In genomic region chr4:169136796-169137554, GRCh38 we compare ENCODE assay signal across 19 cellular contexts.
DNase-seq lines count a peak whose midpoint lies in the region; ATAC-seq and TF ChIP-seq lines count a peak whose summit lies in the region.
"Had no signal": no experiment of that assay in that cellular context is flagged by ENCODE, and none has a peak within 500 bp of the region (broad histone marks: within the 10 kb centered on the region; RNA-seq: fewer than 3 reads in every experiment).

No MANE protein-coding gene starts in this region.

- DNase-seq in breast epithelium (ENCODE audit: low spot score in 2 of 2), result no peak
- no peak for DNase-seq in mammary epithelial cell
- DNase-seq in WTC11 (ENCODE audit: low spot score), result no peak
- DNase-seq in lung microvascular endothelial cell (ENCODE audit: low read depth in 2 of 2), result peak; percentile 40 to 48
- DNase-seq in ACHN, result no peak
- DNase-seq in NCI-H2107 (lab: John Stamatoyannopoulos, UW), result no peak
- DNase-seq: AML-193; COR-L47; DMS153; H7; NCI-H1436; NCI-H2029; NCI-H2171 treated with DMSO at 0.1 percent for 48 hours; NCI-H446 treated with DMSO at 0.1 percent for 48 hours; NK-92 treated with Interleukin-12 subunit alpha and Interleukin-12 subunit beta, amount 100 ng/mL, for 24 hours; PC-9 had no signal

- H2AFZ ChIP-seq in mammary epithelial cell (ENCODE audit: low read depth, low read length), result no peak overlapping the region
- H2AFZ ChIP-seq: PC-9 had no signal

- TF ChIP-seq CTCF in breast epithelium (IDR thresholded peaks at IDR 0.05) (no peak), mammary epithelial cell (conservative IDR thresholded peaks at IDR 0.05 in 1 of 2, IDR thresholded peaks at IDR 0.05 in 1 of 2; ENCODE audit: extremely low read depth in 1 of 2, insufficient read depth in 1 of 2, low read depth in 1 of 2, low read length in 2 of 2) (no peak), WTC11 (IDR thresholded peaks at IDR 0.05) (no peak)

- H3K9ac ChIP-seq in mammary epithelial cell (ENCODE audit: insufficient read depth, low read length), result no peak overlapping the region

- no peaks in the 10 kb centered on the region for H3K27me3 Mint-ChIP-seq in WTC11 (ENCODE audit: low read depth)

- H3K4me1 ChIP-seq in breast epithelium (peaks cover 0 to 7% of the 10 kb centered on the region in 2 donors), mammary epithelial cell (ENCODE audit: insufficient read depth, low read length) (no peaks in the 10 kb centered on the region)
- H3K4me1 ChIP-seq: SJSA1 had no signal

- ATAC-seq in WTC11 (no peak), GM18505 (IDR thresholded peaks at IDR 0.05; ENCODE audit: unreplicated experiment) (no peak)

- POLR2A ChIA-PET in WTC11 (lab: Charles Lee), result no interaction called here

- H3K27me3 ChIP-seq in breast epithelium (no peaks in the 10 kb centered on the region), mammary epithelial cell (ENCODE audit: insufficient read depth, low read length) (no peaks in the 10 kb centered on the region)
- H3K27me3 ChIP-seq: SJSA1 had no signal

- H3K4me3 ChIP-seq in breast epithelium (no peak overlapping the region), mammary epithelial cell (replicated peaks in 1 of 3; ENCODE audit: insufficient read depth in 1 of 3, low read depth in 2 of 3, low read length in 3 of 3) (no peak overlapping the region)
- H3K4me3 ChIP-seq: PC-9, SJSA1 had no signal

- no peak overlapping the region for H3K4me3 Mint-ChIP-seq in WTC11
- H3K4me3 Mint-ChIP-seq: CD14-positive monocyte had no signal

- in situ Hi-C loops in mammary epithelial cell (cut with MboI; ENCODE audit: low sequenced_read_pairs in 2 of 2) (no loop called here), ACHN (cut with HindIII; ENCODE audit: low pct_ligation_motif_present, low pct_unique_long_range_greater_than_20kb, low sequenced_read_pairs) (no loop called here)

- CTCF ChIA-PET in mammary epithelial cell (lab: Charles Lee; ENCODE audit: low non-redundant PET) (no interaction called here), WTC11 (lab: Charles Lee) (no interaction called here)

- intact Hi-C loops in breast epithelium (cut with DNase I; ENCODE audit: low total_unique reads), result no loop called here
- intact Hi-C loops in mammary epithelial cell (cut with micrococcal nuclease), result no loop called here

- H3K4me1 Mint-ChIP-seq in WTC11, result no peaks in the 10 kb centered on the region
- H3K4me1 Mint-ChIP-seq: CD14-positive monocyte had no signal

- H3K27ac Mint-ChIP-seq in WTC11, result 0 out of 2 replicates have a peak overlapping the region, but pooled peaks have one; percentile 32
- H3K27ac Mint-ChIP-seq: CD14-positive monocyte had no signal

- no TSS peak for BruUV-seq in mammary epithelial cell (replicated peaks; lab: Mats Ljungman, UMichigan)

- no peaks in the 10 kb centered on the region for H3K9me3 Mint-ChIP-seq in WTC11
- H3K9me3 Mint-ChIP-seq: CD14-positive monocyte had no signal

- H3K4me2 ChIP-seq in mammary epithelial cell (ENCODE audit: insufficient read depth, low read depth, low read length), result no peak overlapping the region
- H3K4me2 ChIP-seq: PC-9 had no signal

- dilution Hi-C loops in mammary epithelial cell (cut with HindIII; ENCODE audit: low sequenced_read_pairs), result no loop called here

- no peaks in the 10 kb centered on the region for H3K79me2 ChIP-seq in mammary epithelial cell (ENCODE audit: insufficient read depth, low read length)

- peaks cover 39% of the 10 kb centered on the region for H3K36me3 Mint-ChIP-seq in WTC11

- H3K9me3 ChIP-seq in breast epithelium, result no peaks in the 10 kb centered on the region
- no peaks in the 10 kb centered on the region for H3K9me3 ChIP-seq in mammary epithelial cell (replicated peaks; ENCODE audit: insufficient read depth, low read length)
- H3K9me3 ChIP-seq: SJSA1 had no signal

- peaks cover 2% of the 10 kb centered on the region for H4K20me1 ChIP-seq in mammary epithelial cell (ENCODE audit: insufficient read depth, low read length)

- H3K36me3 ChIP-seq in breast epithelium, result no peaks in the 10 kb centered on the region
- H3K36me3 ChIP-seq in mammary epithelial cell (ENCODE audit: insufficient read depth, low read length), result peaks cover 10% of the 10 kb centered on the region

- H3K27ac ChIP-seq in breast epithelium, result peak overlapping the region; percentile 23 to 29
- no peak overlapping the region for H3K27ac ChIP-seq in mammary epithelial cell (ENCODE audit: insufficient read depth, low read depth, low read length)
- H3K27ac ChIP-seq: PC-9, SJSA1 had no signal

- 68% methylated on average over 3 of the region's 3 CpGs for WGBS in mammary epithelial cell (ENCODE audit: low coverage, missing lambda C conversion rate)

- TF ChIP-seq POLR2A in breast epithelium (IDR thresholded peaks at IDR 0.05) (no peak), GM18505 (IDR thresholded peaks at IDR 0.05; ENCODE audit: borderline replicate concordance, extremely low read depth, insufficient read depth, insufficient read length) (no peak)

TF ChIP-seq in WTC11, 78 proteins besides CTCF, POLR2A, EP300 and RAD21:
- no peak for TF ChIP-seq ZNF416 (CRISPR knock-in tag; IDR thresholded peaks at IDR 0.05)
- TF ChIP-seq NFATC4 (CRISPR knock-in tag; IDR thresholded peaks at IDR 0.05), result no peak
- no peak for TF ChIP-seq ZNF532 (CRISPR knock-in tag; IDR thresholded peaks at IDR 0.05; ENCODE audit: borderline replicate concordance)
- no peak for TF ChIP-seq GABPB1 (CRISPR knock-in tag; IDR thresholded peaks at IDR 0.05)

Comparison
In these comparisons a context has a peak if more than half of its experiments do, and no peak if none do; other contexts are left out.
1. DNase-seq: peak in lung microvascular endothelial cell (2 of 2); none in breast epithelium (0 of 2), mammary epithelial cell (single experiment), WTC11 (single experiment), ACHN (single experiment) and NCI-H2107 (single experiment).